In the genomic region with DNA sequence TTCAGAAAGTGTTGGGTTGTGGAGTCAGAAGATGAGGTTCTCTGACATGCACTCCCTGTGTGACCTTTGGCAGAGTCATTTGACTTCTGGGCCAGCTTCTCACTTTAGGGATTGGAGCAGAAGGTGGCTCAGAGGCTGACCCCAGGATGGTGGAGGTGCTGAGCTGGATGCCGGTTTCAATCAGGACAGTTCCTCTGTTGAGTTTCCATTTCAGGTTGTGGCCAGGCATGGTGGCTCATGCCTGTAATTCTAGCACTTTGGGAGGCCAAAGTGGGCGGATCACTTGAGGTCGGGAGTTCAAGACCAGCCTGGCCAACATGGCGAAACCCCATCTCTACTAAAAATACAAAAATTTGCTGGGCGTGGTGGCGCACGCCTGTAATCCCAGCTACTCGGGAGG, we compare ENCODE assay signal across 16 cellular contexts. TPM values are rescaled to one million over a fixed set of nuclear protein-coding genes. Genes with fewer than 3 reads are reported as not detected.
A peak's percentile ranks its signal among the peaks of the same experiment; 100 is the strongest.
DNase-seq lines count a peak whose midpoint lies in the region; ATAC-seq and TF ChIP-seq lines count a peak whose summit lies in the region.
"Not testable (repeated sequence)": the region's sequence is repeated elsewhere in the genome, so short reads cannot be mapped to it uniquely, and the experiment has no call there.
"Had no signal": no experiment of that assay in that cellular context is flagged by ENCODE, and none has a peak within 500 bp of the region (broad histone marks: within the 10 kb centered on the region; RNA-seq: fewer than 3 reads in every experiment).

No MANE protein-coding gene starts in this region.

- peaks cover 42% of the 10 kb centered on the region for H3K4me1 Mint-ChIP-seq in activated CD4-positive, alpha-beta T cell treated with anti-CD3 and anti-CD28 coated beads, Interleukin-2, amount 10 ng/mL, durations not matched to agents 24 days and 14 days
- H3K4me1 Mint-ChIP-seq in activated naive CD4-positive, alpha-beta T cell treated with anti-CD3 and anti-CD28 coated beads for 36 hours (ENCODE audit: low read depth), result peaks cover 41% of the 10 kb centered on the region
- peaks cover 22 to 31% of the 10 kb centered on the region in 2 donors for H3K4me1 Mint-ChIP-seq in effector memory CD8-positive, alpha-beta T cell (ENCODE audit: low read depth in 2 of 2)
- H3K4me1 Mint-ChIP-seq in naive thymus-derived CD8-positive, alpha-beta T cell, result peaks cover 28 to 54% (median 45%) of the 10 kb centered on the region in 4 donors
- peaks cover 27 to 42% of the 10 kb centered on the region in 2 donors for H3K4me1 Mint-ChIP-seq in stimulated activated naive B cell treated with anti-CD40 and anti-IgM and Interleukin-4, amounts not matched to agents 10 μg/mL and 1 μg/mL and 100 μg/mL, for 72 hours

- POLR2A ChIA-PET in HCT116 (lab: Charles Lee); PC-9 (lab: Charles Lee; ENCODE audit: unreplicated experiment): not testable (repeated sequence)
- POLR2A ChIA-PET in naive thymus-derived CD8-positive, alpha-beta T cell (lab: Charles Lee), result interaction anchor here (4.8 kb wide), 1 partner anchor 20 kb away, joined by 29 read pairs; the partner anchor contains the start of gene CIB2

- CTCF ChIA-PET in HCT116 (lab: Charles Lee); PC-9 (lab: Charles Lee): not testable (repeated sequence)
- CTCF ChIA-PET in activated naive CD4-positive, alpha-beta T cell treated with anti-CD3 and anti-CD28 coated beads for 36 hours (lab: Charles Lee), result interaction anchor here (0.7 kb wide), 1 partner anchor 294 kb away, joined by 3 read pairs; no protein-coding TSS in a partner anchor

- not testable (repeated sequence) for H3K9me3 ChIP-seq in BLaER1; HCT116 (ENCODE audit: control insufficient read depth in 1 of 2, insufficient read depth in 1 of 2, low read depth in 1 of 2, low read length in 2 of 2); PC-9 (ENCODE audit: insufficient read depth, low read depth)

- RAD21 ChIA-PET in HCT116 (lab: Charles Lee; ENCODE audit: low non-redundant PET in 1 of 2, low total read pairs in 2 of 2, uncharacterized antibody in 2 of 2, unreplicated experiment in 2 of 2), result not testable (repeated sequence)

- peaks cover 30% of the 10 kb centered on the region for H3K4me1 ChIP-seq in BLaER1
- peaks cover 4 to 36% of the 10 kb centered on the region in 2 experiments; a peak in 3 of 4 replicates for H3K4me1 ChIP-seq in HCT116 (ENCODE audit: control insufficient read depth in 1 of 2, insufficient read depth in 2 of 2, low read length in 2 of 2)
- H3K4me1 ChIP-seq in PC-9 (replicated peaks; ENCODE audit: insufficient read depth), result peaks cover 23% of the 10 kb centered on the region

- TF ChIP-seq CTCF in HCT116 (IDR thresholded peaks at IDR 0.05 in 2 of 3, conservative IDR thresholded peaks at IDR 0.05 in 1 of 3; ENCODE audit: borderline replicate concordance in 1 of 3, insufficient read depth in 1 of 3, low read depth in 2 of 3, low read length in 2 of 3); PC-9 (conservative IDR thresholded peaks at IDR 0.05): not testable (repeated sequence)

- H4K20me1 ChIP-seq in BLaER1, result peaks cover 48% of the 10 kb centered on the region
- not testable (repeated sequence) for H4K20me1 ChIP-seq in HCT116 (ENCODE audit: insufficient read depth); PC-9 (ENCODE audit: insufficient read depth)

- H3K9me3 Mint-ChIP-seq in activated CD4-positive, alpha-beta T cell treated with anti-CD3 and anti-CD28 coated beads, Interleukin-2, amount 10 ng/mL, durations not matched to agents 24 days and 14 days; activated naive CD4-positive, alpha-beta T cell treated with anti-CD3 and anti-CD28 coated beads for 36 hours; effector memory CD8-positive, alpha-beta T cell; naive thymus-derived CD8-positive, alpha-beta T cell; stimulated activated naive B cell treated with anti-CD40 and anti-IgM and Interleukin-4, amounts not matched to agents 10 μg/mL and 1 μg/mL and 100 μg/mL, for 72 hours: not testable (repeated sequence)

- H3K27me3 ChIP-seq in BLaER1; HCT116 (ENCODE audit: insufficient read depth, low read length); PC-9 (ENCODE audit: insufficient read depth, low read depth): not testable (repeated sequence)

- not testable (repeated sequence) for H3K27ac ChIP-seq in BLaER1; HCT116 (ENCODE audit: low read depth, low read length); PC-9

- BruUV-seq in HCT116 (replicated peaks; lab: Mats Ljungman, UMichigan), result not testable (repeated sequence)
- TSS peak; percentile 36 for BruUV-seq in PC-9 (replicated peaks; lab: Mats Ljungman, UMichigan)

- H3K36me3 Mint-ChIP-seq in activated CD4-positive, alpha-beta T cell treated with anti-CD3 and anti-CD28 coated beads, Interleukin-2, amount 10 ng/mL, durations not matched to agents 24 days and 14 days (ENCODE audit: low read depth), result peaks cover 28% of the 10 kb centered on the region
- H3K36me3 Mint-ChIP-seq in activated naive CD4-positive, alpha-beta T cell treated with anti-CD3 and anti-CD28 coated beads for 36 hours (ENCODE audit: low read depth), result peaks cover 20% of the 10 kb centered on the region
- H3K36me3 Mint-ChIP-seq in effector memory CD8-positive, alpha-beta T cell (ENCODE audit: insufficient read depth), result peaks cover 11% of the 10 kb centered on the region
- H3K36me3 Mint-ChIP-seq in naive thymus-derived CD8-positive, alpha-beta T cell, result peaks cover 0 to 17% (median 0%) of the 10 kb centered on the region in 3 donors
- peaks cover 11 to 22% of the 10 kb centered on the region in 2 donors for H3K36me3 Mint-ChIP-seq in stimulated activated naive B cell treated with anti-CD40 and anti-IgM and Interleukin-4, amounts not matched to agents 10 μg/mL and 1 μg/mL and 100 μg/mL, for 72 hours

- TF ChIP-seq POLR2A in HCT116 (IDR thresholded peaks at IDR 0.05; ENCODE audit: borderline replicate concordance, extremely low read depth, insufficient read depth, insufficient read length), result not testable (repeated sequence)

- H3K27me3 Mint-ChIP-seq in activated CD4-positive, alpha-beta T cell treated with anti-CD3 and anti-CD28 coated beads, Interleukin-2, amount 10 ng/mL, durations not matched to agents 24 days and 14 days; activated naive CD4-positive, alpha-beta T cell treated with anti-CD3 and anti-CD28 coated beads for 36 hours (ENCODE audit: low read depth); effector memory CD8-positive, alpha-beta T cell; naive thymus-derived CD8-positive, alpha-beta T cell; stimulated activated naive B cell treated with anti-CD40 and anti-IgM and Interleukin-4, amounts not matched to agents 10 μg/mL and 1 μg/mL and 100 μg/mL, for 72 hours: not testable (repeated sequence)

- H3K4me3 Mint-ChIP-seq in activated CD4-positive, alpha-beta T cell treated with anti-CD3 and anti-CD28 coated beads, Interleukin-2, amount 10 ng/mL, durations not matched to agents 24 days and 14 days, result peak overlapping the region; percentile 98
- H3K4me3 Mint-ChIP-seq in activated naive CD4-positive, alpha-beta T cell treated with anti-CD3 and anti-CD28 coated beads for 36 hours, result peak overlapping the region; percentile 26
- peak overlapping the region; percentile 10 to 94 for H3K4me3 Mint-ChIP-seq in effector memory CD8-positive, alpha-beta T cell
- peak overlapping the region; percentile 88 to 95 (median 92) for H3K4me3 Mint-ChIP-seq in naive thymus-derived CD8-positive, alpha-beta T cell
- H3K4me3 Mint-ChIP-seq in stimulated activated naive B cell treated with anti-CD40 and anti-IgM and Interleukin-4, amounts not matched to agents 10 μg/mL and 1 μg/mL and 100 μg/mL, for 72 hours, result peak overlapping the region; percentile 6 to 21

- not testable (repeated sequence) for TF ChIP-seq RAD21 in HCT116 (IDR thresholded peaks at IDR 0.05; ENCODE audit: low read depth)

- not testable (repeated sequence) for ATAC-seq in HCT116; effector memory CD8-positive, alpha-beta T cell (replicated peaks); naive thymus-derived CD8-positive, alpha-beta T cell; stimulated activated naive B cell treated with anti-CD40 and anti-IgM and Interleukin-4, amounts not matched to agents 10 μg/mL and 1 μg/mL and 100 μg/mL, for 72 hours (replicated peaks)

- H3K4me2 ChIP-seq in BLaER1, result 0 out of 2 replicates have a peak overlapping the region, but pooled peaks have one; percentile 93
- H3K4me2 ChIP-seq in HCT116 (ENCODE audit: low read length), result peak overlapping the region; percentile 89
- H3K4me2 ChIP-seq in PC-9, result peak overlapping the region; percentile 93

- H3K9ac ChIP-seq in BLaER1; HCT116 (ENCODE audit: low read length): not testable (repeated sequence)

- peak overlapping the region; percentile 6 for H3K27ac Mint-ChIP-seq in activated CD4-positive, alpha-beta T cell treated with anti-CD3 and anti-CD28 coated beads, Interleukin-2, amount 10 ng/mL, durations not matched to agents 24 days and 14 days
- not testable (repeated sequence) for H3K27ac Mint-ChIP-seq in activated naive CD4-positive, alpha-beta T cell treated with anti-CD3 and anti-CD28 coated beads for 36 hours; effector memory CD8-positive, alpha-beta T cell
- peak overlapping the region in 6 of 10 donors; percentile 3 to 92 (median 46) for H3K27ac Mint-ChIP-seq in naive thymus-derived CD8-positive, alpha-beta T cell
- H3K27ac Mint-ChIP-seq in stimulated activated naive B cell treated with anti-CD40 and anti-IgM and Interleukin-4, amounts not matched to agents 10 μg/mL and 1 μg/mL and 100 μg/mL, for 72 hours, result peak overlapping the region; percentile 20

- H3K4me3 ChIP-seq in BLaER1; HCT116 (replicated peaks in 1 of 2; ENCODE audit: low read depth in 1 of 2, low read length in 2 of 2); PC-9: not testable (repeated sequence)

- DNase-seq in HCT116 (ENCODE audit: low read depth, low spot score); PC-9; activated CD4-positive, alpha-beta T cell treated with anti-CD3 and anti-CD28 coated beads, Interleukin-2, amount 10 ng/mL, durations not matched to agents 24 days and 14 days; effector memory CD8-positive, alpha-beta T cell; naive thymus-derived CD8-positive, alpha-beta T cell; stimulated activated naive B cell treated with anti-CD40 and anti-IgM and Interleukin-4, amounts not matched to agents 10 μg/mL and 1 μg/mL and 100 μg/mL, for 72 hours: not testable (repeated sequence)
- DNase-seq in activated naive CD4-positive, alpha-beta T cell treated with anti-CD3 and anti-CD28 coated beads for 36 hours, result peak; percentile 33

- H2AFZ ChIP-seq in HCT116 (ENCODE audit: low read depth, low read length, poor library complexity, severe bottlenecking); PC-9: not testable (repeated sequence)

- peaks cover 18% of the 10 kb centered on the region; the same call in 1 of the 2 replicates for H3K36me3 ChIP-seq in BLaER1
- not testable (repeated sequence) for H3K36me3 ChIP-seq in HCT116 (ENCODE audit: control insufficient read depth in 1 of 2, insufficient read depth in 2 of 2, low read length in 2 of 2); PC-9 (ENCODE audit: low read depth)

- peaks cover 16% of the 10 kb centered on the region; the same call in 1 of the 2 replicates for H3F3A ChIP-seq in PC-9 (ENCODE audit: insufficient read depth, low read depth)

- intact Hi-C loops in HCT116 (cut with micrococcal nuclease); PC-9 (cut with micrococcal nuclease; ENCODE audit: unreplicated experiment); activated CD4-positive, alpha-beta T cell treated with anti-CD3 and anti-CD28 coated beads, Interleukin-2, amount 10 ng/mL, durations not matched to agents 24 days and 14 days (cut with micrococcal nuclease); activated naive CD4-positive, alpha-beta T cell treated with anti-CD3 and anti-CD28 coated beads for 36 hours (cut with micrococcal nuclease): not testable (repeated sequence)

- not testable (repeated sequence) for H3K9me2 ChIP-seq in HCT116 (ENCODE audit: insufficient read depth); PC-9 (ENCODE audit: insufficient read depth)

- peaks cover 60% of the 10 kb centered on the region for H3K79me2 ChIP-seq in HCT116 (ENCODE audit: insufficient read depth, low read length)
- peaks cover 30% of the 10 kb centered on the region for H3K79me2 ChIP-seq in PC-9 (ENCODE audit: low read depth)

RNA-seq across cellular contexts. Expression of gene IDH3A, which starts 1.9 kb away (rescaled TPM):
- total RNA-seq in HCT116 (2021; ENCODE audit: unreplicated experiment) (115 TPM), PC-9 (2021) (64.8 and 67.8 TPM in 2 replicates)
- polyA plus RNA-seq in HCT116 (2012), result 47.2 and 67.9 TPM in 2 replicates
- total RNA-seq in activated CD4-positive, alpha-beta T cell treated with anti-CD3 and anti-CD28 coated beads, Interleukin-2, amount 10 ng/mL, durations not matched to agents 24 days and 14 days, result 165 and 169 TPM in 2 replicates
- 100 to 1,000 TPM; 117 to 123 TPM for total RNA-seq in activated naive CD4-positive, alpha-beta T cell treated with anti-CD3 and anti-CD28 coated beads for 36 hours
- total RNA-seq in naive thymus-derived CD8-positive, alpha-beta T cell, result 10 to 100 TPM; 52.0 to 52.2 TPM
- polyA plus RNA-seq in naive thymus-derived CD8-positive, alpha-beta T cell, result 10 to 100 TPM; 40.1 to 46.3 (median 42.3) TPM

RNA-seq across cellular contexts. Expression of gene CIB2, which starts 19.8 kb away (rescaled TPM):
- total RNA-seq in HCT116 (2021; ENCODE audit: unreplicated experiment), result 17.3 TPM
- 24.6 and 27.5 TPM in 2 replicates for polyA plus RNA-seq in HCT116 (2012)
- total RNA-seq in PC-9 (2021), result 5.6 and 5.8 TPM in 2 replicates
- total RNA-seq in activated CD4-positive, alpha-beta T cell treated with anti-CD3 and anti-CD28 coated beads, Interleukin-2, amount 10 ng/mL, durations not matched to agents 24 days and 14 days, result 1.2 and 1.5 TPM in 2 replicates
- 1 to 10 TPM; 1.9 to 2.1 TPM for total RNA-seq in activated naive CD4-positive, alpha-beta T cell treated with anti-CD3 and anti-CD28 coated beads for 36 hours
- 1 to 10 TPM; 1.2 to 1.6 TPM for total RNA-seq in naive thymus-derived CD8-positive, alpha-beta T cell
- 1 to 10 TPM; 1.4 to 3.4 (median 2.5) TPM for polyA plus RNA-seq in naive thymus-derived CD8-positive, alpha-beta T cell

RNA-seq across cellular contexts. Expression of gene SH2D7, which starts 58.7 kb away (rescaled TPM):
- total RNA-seq in HCT116 (2021; ENCODE audit: unreplicated experiment) (not detected), PC-9 (2021) (not detected in 2 replicates)
- polyA plus RNA-seq in HCT116 (2012), result 0.04 and 0.12 TPM in 2 replicates
- not detected in 2 replicates for total RNA-seq in activated CD4-positive, alpha-beta T cell treated with anti-CD3 and anti-CD28 coated beads, Interleukin-2, amount 10 ng/mL, durations not matched to agents 24 days and 14 days
- total RNA-seq in activated naive CD4-positive, alpha-beta T cell treated with anti-CD3 and anti-CD28 coated beads for 36 hours, result not detected
- not detected for total RNA-seq in naive thymus-derived CD8-positive, alpha-beta T cell
- polyA plus RNA-seq in naive thymus-derived CD8-positive, alpha-beta T cell, result under 1 TPM in 1 of 3 donors, not detected in 2; 0.19 TPM
- total RNA-seq: cerebellum, epithelial cell of proximal tubule, fibroblast of villous mesenchyme, heart left ventricle, mesothelial cell of epicardium, Right ventricle myocardium superior, smooth muscle cell had no signal
- polyA plus RNA-seq: BJ, heart left ventricle had no signal

Comparison
In these comparisons a context has a peak if more than half of its experiments do, and no peak if none do; other contexts are left out.
1. H3K4me3 Mint-ChIP-seq: peak in every context shown above with its lines; median percentile 98 in activated CD4-positive, alpha-beta T cell treated with anti-CD3 and anti-CD28 coated beads, Interleukin-2, amount 10 ng/mL, durations not matched to agents 24 days and 14 days; 92 in naive thymus-derived CD8-positive, alpha-beta T cell; 52 in effector memory CD8-positive, alpha-beta T cell; 26 in activated naive CD4-positive, alpha-beta T cell treated with anti-CD3 and anti-CD28 coated beads for 36 hours; 14 in stimulated activated naive B cell treated with anti-CD40 and anti-IgM and Interleukin-4, amounts not matched to agents 10 μg/mL and 1 μg/mL and 100 μg/mL, for 72 hours.